In genomic region chr19:39480337-39481228, GRCh38 we compare ENCODE assay signal across 8 cellular contexts. TPM values are rescaled to one million over a fixed set of nuclear protein-coding genes. Genes with fewer than 3 reads are reported as not detected.
DNase-seq lines count a peak whose midpoint lies in the region; ATAC-seq and TF ChIP-seq lines count a peak whose summit lies in the region.

TSS of gene TIMM50 (plus strand) at chr19:39480838. CDS start at chr19:39480854, 16 bp downstream.

- peak within 1 kb of the TSS; percentile 98 for H4K8ac ChIP-seq in trophoblast cell (ENCODE audit: low read depth, low read length)

- ATAC-seq in HG02840 (IDR thresholded peaks at IDR 0.05; ENCODE audit: low FRiP score, unreplicated experiment) (peak; percentile 85), T-cell (replicated peaks in 1 of 4) (peak; percentile 96 to 100 (median 99))

- H3K4me2 ChIP-seq in trophoblast cell (ENCODE audit: low read length) = peak within 1 kb of the TSS; percentile 90

- peak within 1 kb of the TSS; percentile 96 for H3K9ac ChIP-seq in adipocyte (ENCODE audit: low read length)
- H3K9ac ChIP-seq in trophoblast cell (ENCODE audit: low read length) = peak within 1 kb of the TSS; percentile 97

- peaks cover 25 to 28% (median 26%) of the 10 kb centered on the region in 3 donors for H3K4me1 Mint-ChIP-seq in T-cell

- H3K14ac ChIP-seq in trophoblast cell (ENCODE audit: low read length) = peak within 1 kb of the TSS; percentile 76

- DNase-seq in NCI-H146 (lab: John Stamatoyannopoulos, UW) (peak; percentile 99), T-cell (peak; percentile 88 to 99 (median 94)), adipocyte (ENCODE audit: low read depth) (peak; percentile 99), cardiac muscle cell (ENCODE audit: low read depth in 1 of 2, low spot score in 1 of 2) (peak; percentile 95 to 100), trophoblast cell (peak; percentile 99), tibial nerve (ENCODE audit: low spot score in 2 of 2) (peak; percentile 98)

- H3K27ac ChIP-seq in cardiac muscle cell (peak within 1 kb of the TSS; percentile 95), trophoblast cell (ENCODE audit: low read depth, low read length) (peak within 1 kb of the TSS; percentile 51), tibial nerve (peak within 1 kb of the TSS; percentile 67 to 88 (median 86))

- H3K27me3 ChIP-seq in adipocyte (replicated peaks; ENCODE audit: control insufficient read depth, insufficient read depth, low read length) = no peaks in the 10 kb centered on the region
- no peaks in the 10 kb centered on the region for H3K27me3 ChIP-seq in cardiac muscle cell
- H3K27me3 ChIP-seq in trophoblast cell (ENCODE audit: insufficient read depth, low read length) = no peaks in the 10 kb centered on the region
- no peaks in the 10 kb centered on the region for H3K27me3 ChIP-seq in tibial nerve

- H3K36me3 ChIP-seq in adipocyte (ENCODE audit: control insufficient read depth, insufficient read depth, low read length, severe bottlenecking) = peaks cover 24% of the 10 kb centered on the region
- peaks cover 17% of the 10 kb centered on the region for H3K36me3 ChIP-seq in cardiac muscle cell
- H3K36me3 ChIP-seq in trophoblast cell (ENCODE audit: control insufficient read depth in 1 of 2, insufficient read depth in 2 of 2, low read length in 2 of 2) = peaks cover 19 to 20% of the 10 kb centered on the region in 2 experiments
- peaks cover 3 to 52% (median 3%) of the 10 kb centered on the region in 3 donors for H3K36me3 ChIP-seq in tibial nerve

- TF ChIP-seq POLR2A in tibial nerve (IDR thresholded peaks at IDR 0.05) = peak in 1 of 2 donors; percentile 63

- H3K4me3 ChIP-seq in GM12875 (ENCODE audit: low read depth, low read length) (peak within 1 kb of the TSS; percentile 75), adipocyte (ENCODE audit: low read length) (peak within 1 kb of the TSS; percentile 97), cardiac muscle cell (peak within 1 kb of the TSS; percentile 89), trophoblast cell (ENCODE audit: low read depth, low read length) (peak within 1 kb of the TSS; percentile 93), tibial nerve (peak within 1 kb of the TSS; percentile 81 to 96 (median 85))

- H4K91ac ChIP-seq in trophoblast cell (ENCODE audit: low read depth, low read length) = peak within 1 kb of the TSS; percentile 84

- H3K4me1 ChIP-seq in adipocyte (ENCODE audit: control insufficient read depth, insufficient read depth, low read length) = peaks cover 14% of the 10 kb centered on the region
- peaks cover 12% of the 10 kb centered on the region for H3K4me1 ChIP-seq in cardiac muscle cell (ENCODE audit: low read depth)
- H3K4me1 ChIP-seq in trophoblast cell (ENCODE audit: control insufficient read depth in 1 of 2, insufficient read depth in 2 of 2, low read length in 2 of 2) = peaks cover 7 to 9% of the 10 kb centered on the region in 2 experiments
- H3K4me1 ChIP-seq in tibial nerve = peaks cover 0 to 23% (median 15%) of the 10 kb centered on the region in 4 donors

- TF ChIP-seq EP300 in tibial nerve (IDR thresholded peaks at IDR 0.05) = peak; percentile 93 to 96

- POLR2A ChIA-PET in T-cell (lab: Charles Lee) = interaction anchor here (0.6 to 1.0 kb wide), 4 partner anchors 18 to 449 kb away, joined by 3 to 7 read pairs (median 5); partner anchors contain the start of gene RPS16 (in 1 of the 2)

- H2AFZ ChIP-seq in trophoblast cell (ENCODE audit: insufficient read depth, low read length, poor library complexity) = peak within 1 kb of the TSS; percentile 100

- CTCF ChIA-PET in T-cell (lab: Charles Lee) = interaction anchor here in 1 of 2 donors (0.6 to 1.2 kb wide), 5 partner anchors 12 to 98 kb away, joined by 3 to 7 read pairs (median 3); partner anchors contain the start of genes EID2, MED29 and PAF1

- peaks cover 7% of the 10 kb centered on the region for H3K79me1 ChIP-seq in trophoblast cell (ENCODE audit: low read length)

- peak within 1 kb of the TSS; percentile 75 for H3K4ac ChIP-seq in trophoblast cell (ENCODE audit: low read depth, low read length)

- H3K36me3 Mint-ChIP-seq in T-cell = peaks cover 12% of the 10 kb centered on the region

- H3K9me3 Mint-ChIP-seq in T-cell = no peaks in the 10 kb centered on the region

- H3K23ac ChIP-seq in trophoblast cell (ENCODE audit: low read length) = no peak within 1 kb of the TSS

- H3K27me3 Mint-ChIP-seq in T-cell = no peaks in the 10 kb centered on the region

- H3K18ac ChIP-seq in trophoblast cell (ENCODE audit: low read length) = peak within 1 kb of the TSS; percentile 65

- H3K9me3 ChIP-seq in adipocyte (ENCODE audit: control insufficient read depth, low read length) = no peaks in the 10 kb centered on the region
- no peaks in the 10 kb centered on the region for H3K9me3 ChIP-seq in cardiac muscle cell (ENCODE audit: low read depth)
- no peaks in the 10 kb centered on the region for H3K9me3 ChIP-seq in trophoblast cell (ENCODE audit: insufficient read depth, low read depth, low read length)
- H3K9me3 ChIP-seq in tibial nerve = no peaks in the 10 kb centered on the region

- peaks cover 9% of the 10 kb centered on the region for H3K79me2 ChIP-seq in trophoblast cell (ENCODE audit: control insufficient read depth, insufficient read depth, low read length, poor library complexity)

- no CpG with 5 or more reads among the region's 62 CpGs for WGBS in trophoblast cell (ENCODE audit: extremely low coverage, insufficient coverage, insufficient read length)
- 0% methylated on average over 32 to 46 of the region's 62 CpGs for WGBS in tibial nerve, 2 donors

- peak within 1 kb of the TSS; percentile 92 for H4K12ac ChIP-seq in trophoblast cell (ENCODE audit: low read depth, low read length)

- H3K27ac Mint-ChIP-seq in T-cell = peak within 1 kb of the TSS; percentile 94 to 96

- H3K4me3 Mint-ChIP-seq in T-cell = peak within 1 kb of the TSS; percentile 84 to 90 (median 88)

- H2BK120ac ChIP-seq in trophoblast cell (ENCODE audit: insufficient read depth, low read length, poor library complexity) = peak within 1 kb of the TSS; percentile 80

- no peak within 1 kb of the TSS for H2BK12ac ChIP-seq in trophoblast cell (ENCODE audit: low read length)

- H2BK5ac ChIP-seq in trophoblast cell (ENCODE audit: low read depth, low read length, poor library complexity) = peak within 1 kb of the TSS; percentile 88

- TF ChIP-seq CTCF in GM12875 (IDR thresholded peaks at IDR 0.05; ENCODE audit: borderline replicate concordance, insufficient read depth, low read depth, low read length) (no peak), cardiac muscle cell (IDR thresholded peaks at IDR 0.05; ENCODE audit: low read depth, low read length) (no peak), tibial nerve (IDR thresholded peaks at IDR 0.05) (peak in 1 of 5 experiments; percentile 58)

- peak within 1 kb of the TSS; percentile 90 for H2AK5ac ChIP-seq in trophoblast cell (ENCODE audit: low read length)

RNA-seq across cellular contexts. Expression of gene TIMM50, which starts in this region (rescaled TPM):
- total RNA-seq in T-cell (10 to 100 TPM; 50.5 to 53.7 (median 53.0) TPM), cardiac muscle cell (80.4 and 108 TPM in 2 replicates), tibial nerve (10 to 100 TPM; 38.4 to 65.5 (median 55.4) TPM)
- 93.3 and 101 TPM in 2 replicates for polyA plus RNA-seq in cardiac muscle cell
- polyA plus RNA-seq in trophoblast cell (2013) = 66.8 and 71.3 TPM in 2 replicates

Comparison
In these comparisons a context has a peak if more than half of its experiments do, and no peak if none do; other contexts are left out.
1. Peak in every context shown above with its lines: DNase-seq, ATAC-seq, H3K4me3 ChIP-seq and H3K27ac ChIP-seq.